ENCODE assay signal across 1 cellular context in genomic region chr7:21357146-21358097, GRCh38.
TF ChIP-seq lines count a peak whose summit lies in the region.

No MANE protein-coding gene starts in this region.

TF ChIP-seq in K562, 482 proteins besides CTCF, POLR2A, EP300 and RAD21 (continued from another document):
- no peak for TF ChIP-seq GTF2F1 (IDR thresholded peaks at IDR 0.05; ENCODE audit: low read depth, low read length)
- no peak for TF ChIP-seq ZBTB7A (IDR thresholded peaks at IDR 0.05; ENCODE audit: borderline replicate concordance, control insufficient read depth, low read depth, low read length)
- TF ChIP-seq FOXK2 (conservative IDR thresholded peaks at IDR 0.05 in 1 of 2, IDR thresholded peaks at IDR 0.05 in 1 of 2; ENCODE audit: low read depth in 2 of 2), result no peak
- TF ChIP-seq, protein P1, sequence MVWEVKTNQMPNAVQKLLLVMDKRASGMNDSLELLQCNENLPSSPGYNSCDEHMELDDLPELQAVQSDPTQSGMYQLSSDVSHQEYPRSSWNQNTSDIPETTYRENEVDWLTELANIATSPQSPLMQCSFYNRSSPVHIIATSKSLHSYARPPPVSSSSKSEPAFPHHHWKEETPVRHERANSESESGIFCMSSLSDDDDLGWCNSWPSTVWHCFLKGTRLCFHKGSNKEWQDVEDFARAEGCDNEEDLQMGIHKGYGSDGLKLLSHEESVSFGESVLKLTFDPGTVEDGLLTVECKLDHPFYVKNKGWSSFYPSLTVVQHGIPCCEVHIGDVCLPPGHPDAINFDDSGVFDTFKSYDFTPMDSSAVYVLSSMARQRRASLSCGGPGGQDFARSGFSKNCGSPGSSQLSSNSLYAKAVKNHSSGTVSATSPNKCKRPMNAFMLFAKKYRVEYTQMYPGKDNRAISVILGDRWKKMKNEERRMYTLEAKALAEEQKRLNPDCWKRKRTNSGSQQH (CRISPR knock-in tag; IDR thresholded peaks at IDR 0.05), result no peak
- TF ChIP-seq, protein P2, sequence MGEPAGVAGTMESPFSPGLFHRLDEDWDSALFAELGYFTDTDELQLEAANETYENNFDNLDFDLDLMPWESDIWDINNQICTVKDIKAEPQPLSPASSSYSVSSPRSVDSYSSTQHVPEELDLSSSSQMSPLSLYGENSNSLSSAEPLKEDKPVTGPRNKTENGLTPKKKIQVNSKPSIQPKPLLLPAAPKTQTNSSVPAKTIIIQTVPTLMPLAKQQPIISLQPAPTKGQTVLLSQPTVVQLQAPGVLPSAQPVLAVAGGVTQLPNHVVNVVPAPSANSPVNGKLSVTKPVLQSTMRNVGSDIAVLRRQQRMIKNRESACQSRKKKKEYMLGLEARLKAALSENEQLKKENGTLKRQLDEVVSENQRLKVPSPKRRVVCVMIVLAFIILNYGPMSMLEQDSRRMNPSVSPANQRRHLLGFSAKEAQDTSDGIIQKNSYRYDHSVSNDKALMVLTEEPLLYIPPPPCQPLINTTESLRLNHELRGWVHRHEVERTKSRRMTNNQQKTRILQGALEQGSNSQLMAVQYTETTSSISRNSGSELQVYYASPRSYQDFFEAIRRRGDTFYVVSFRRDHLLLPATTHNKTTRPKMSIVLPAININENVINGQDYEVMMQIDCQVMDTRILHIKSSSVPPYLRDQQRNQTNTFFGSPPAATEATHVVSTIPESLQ (CRISPR knock-in tag; IDR thresholded peaks at IDR 0.05), result no peak
- TF ChIP-seq TAL1 (IDR thresholded peaks at IDR 0.05), result peak; percentile 73
- TF ChIP-seq XRCC4 (IDR thresholded peaks at IDR 0.05; ENCODE audit: extremely low read depth, insufficient read depth, insufficient read length), result no peak
- no peak for TF ChIP-seq STAT5B (CRISPR knock-in tag; IDR thresholded peaks at IDR 0.05)
- TF ChIP-seq MIER1 (IDR thresholded peaks at IDR 0.05; ENCODE audit: low read depth), result no peak
- TF ChIP-seq FOXA3 (CRISPR knock-in tag; conservative IDR thresholded peaks at IDR 0.05 in 1 of 2, IDR thresholded peaks at IDR 0.05 in 1 of 2), result peak in 1 of 2 experiments; percentile 54; a peak in 1 of 4 replicates
- TF ChIP-seq ZNF766 (CRISPR knock-in tag; conservative IDR thresholded peaks at IDR 0.05), result 0 out of 2 replicates have a peak, but pooled peaks have one; percentile 22
- TF ChIP-seq SMARCA5 (IDR thresholded peaks at IDR 0.05), result no peak
- TF ChIP-seq CBFA2T2 (conservative IDR thresholded peaks at IDR 0.05), result peak; percentile 43
- no peak for TF ChIP-seq CAMTA2 (CRISPR knock-in tag; conservative IDR thresholded peaks at IDR 0.05)
- no peak for TF ChIP-seq CHD4 (IDR thresholded peaks at IDR 0.05; ENCODE audit: insufficient read depth, insufficient replicate concordance, low read depth, low read length, poor library complexity, severe bottlenecking)
